Comparison of ENCODE assay signal across 14 cellular contexts in the genomic region with DNA sequence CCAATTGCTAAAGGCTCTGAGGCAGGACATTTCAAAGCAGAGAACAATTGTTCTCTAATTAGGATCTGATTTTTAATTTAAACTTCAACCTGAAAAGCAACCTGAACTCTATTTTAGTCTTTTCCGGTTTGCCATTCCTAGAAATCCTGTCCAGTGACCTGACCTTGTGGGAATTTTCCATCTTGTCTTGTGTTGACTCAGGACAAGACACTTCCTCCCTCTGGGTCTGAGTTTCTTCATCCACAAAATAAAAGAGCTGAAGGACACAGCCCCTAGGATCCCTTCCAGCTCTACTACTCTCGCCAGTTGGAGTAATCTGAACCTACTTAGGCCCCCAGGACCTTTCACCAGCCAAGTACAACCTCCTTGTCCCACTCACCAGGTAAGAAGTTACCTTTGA.
DNase-seq lines count a peak whose midpoint lies in the region; ATAC-seq and TF ChIP-seq lines count a peak whose summit lies in the region.
"Had no signal": no experiment of that assay in that cellular context is flagged by ENCODE, and none has a peak within 500 bp of the region (broad histone marks: within the 10 kb centered on the region; RNA-seq: fewer than 3 reads in every experiment).

No MANE protein-coding gene starts in this region.

- H3K9me3 Mint-ChIP-seq in CD8-positive, alpha-beta T cell = no peaks in the 10 kb centered on the region
- H3K9me3 Mint-ChIP-seq: neural crest cell had no signal

- ATAC-seq in CD8-positive, alpha-beta T cell = no peak
- no peak for ATAC-seq in HG02623 (IDR thresholded peaks at IDR 0.05; ENCODE audit: unreplicated experiment)

- intact Hi-C loops in CD8-positive, alpha-beta T cell (cut with DNase I, micrococcal nuclease) = loop anchor here in 1 of 2 experiments (5.0 kb wide), 1 partner anchor 1243 kb away; no protein-coding TSS in a partner anchor

- H3K36me3 Mint-ChIP-seq in CD8-positive, alpha-beta T cell = no peaks in the 10 kb centered on the region

- H3K27me3 ChIP-seq in BLaER1 = no peaks in the 10 kb centered on the region
- H3K27me3 ChIP-seq in CD8-positive, alpha-beta T cell (ENCODE audit: insufficient read depth, low read length) = no peaks in the 10 kb centered on the region
- H3K27me3 ChIP-seq: MG63 had no signal

- no peak for TF ChIP-seq CTCF in CD8-positive, alpha-beta T cell (IDR thresholded peaks at IDR 0.05)

- no peak for DNase-seq in CD8-positive, alpha-beta T cell
- DNase-seq in RPMI7951 (ENCODE audit: low read depth) = peak; percentile 20
- peak; percentile 46 for DNase-seq in kidney tubule cell (ENCODE audit: low spot score)
- DNase-seq in DMS53 treated with DMSO at 0.1 percent for 48 hours (lab: John Stamatoyannopoulos, UW; ENCODE audit: unreplicated experiment) = no peak
- DNase-seq in stimulated activated CD4-positive, alpha-beta T cell treated with anti-CD3 and anti-CD28 coated beads, Interleukin-2, amount 100 ng/mL, for 48 hours = no peak
- DNase-seq: activated naive CD4-positive, alpha-beta T cell treated with Interleukin-2 at 50 U/mL for 16 hours; MG63; NCI-H2081; NCI-H524 treated with DMSO at 0.1 percent for 48 hours; SK-N-SH had no signal

- peak overlapping the region; percentile 39 for H3K27ac Mint-ChIP-seq in CD8-positive, alpha-beta T cell

- peaks cover 67% of the 10 kb centered on the region for H3K4me1 ChIP-seq in BLaER1
- peaks cover 13% of the 10 kb centered on the region for H3K4me1 ChIP-seq in CD8-positive, alpha-beta T cell (ENCODE audit: insufficient read depth, low read length)

- no peak overlapping the region for H3K4me3 Mint-ChIP-seq in CD8-positive, alpha-beta T cell
- H3K4me3 Mint-ChIP-seq: neural crest cell had no signal

- no peak overlapping the region for H3K4me3 ChIP-seq in BLaER1
- H3K4me3 ChIP-seq in CD8-positive, alpha-beta T cell (ENCODE audit: low read depth, low read length) = no peak overlapping the region
- H3K4me3 ChIP-seq: MG63, thoracic aorta had no signal

- 0 out of 2 replicates have a peak overlapping the region, but pooled peaks have one; percentile 10 for H3K27ac ChIP-seq in BLaER1
- H3K27ac ChIP-seq in CD8-positive, alpha-beta T cell (ENCODE audit: low read depth, low read length) = no peak overlapping the region
- H3K27ac ChIP-seq: thoracic aorta had no signal

- H3K36me3 ChIP-seq in BLaER1 = no peaks in the 10 kb centered on the region
- no peaks in the 10 kb centered on the region for H3K36me3 ChIP-seq in CD8-positive, alpha-beta T cell (ENCODE audit: insufficient read depth, low read length)
- H3K36me3 ChIP-seq: MG63, thoracic aorta had no signal

- CTCF ChIA-PET in CD8-positive, alpha-beta T cell (lab: Charles Lee) = interaction anchor here (0.7 to 4.1 kb wide), 16 partner anchors 9 to 1375 kb away, joined by 3 to 89 read pairs (median 4); no protein-coding TSS in a partner anchor

- peak overlapping the region; percentile 44 for H3K4me2 ChIP-seq in BLaER1
- H3K4me2 ChIP-seq: SK-N-SH had no signal

- peaks cover 12% of the 10 kb centered on the region; the same call in 1 of the 2 replicates for H4K20me1 ChIP-seq in BLaER1

- no peaks in the 10 kb centered on the region for H3K9me3 ChIP-seq in BLaER1
- H3K9me3 ChIP-seq in CD8-positive, alpha-beta T cell (ENCODE audit: low read length) = no peaks in the 10 kb centered on the region
- H3K9me3 ChIP-seq: MG63, SK-N-SH, thoracic aorta had no signal

- POLR2A ChIA-PET in CD8-positive, alpha-beta T cell (lab: Charles Lee) = interaction anchor here (0.6 to 1.1 kb wide), 2 partner anchors 67 to 498 kb away, joined by 3 read pairs; partner anchors contain the start of gene POU2AF1

- H3K4me1 Mint-ChIP-seq in CD8-positive, alpha-beta T cell (ENCODE audit: low read depth) = peaks cover 12% of the 10 kb centered on the region

- no peak overlapping the region for H3K9ac ChIP-seq in BLaER1
- H3K9ac ChIP-seq: SK-N-SH had no signal

- no peaks in the 10 kb centered on the region for H3K27me3 Mint-ChIP-seq in CD8-positive, alpha-beta T cell (ENCODE audit: low read depth)

Comparison
In these comparisons a context has a peak if more than half of its experiments do, and no peak if none do; other contexts are left out.
1. DNase-seq: peak in RPMI7951 (single experiment) and kidney tubule cell (single experiment); none in CD8-positive, alpha-beta T cell (0 of 7), DMS53 treated with DMSO at 0.1 percent for 48 hours (single experiment) and stimulated activated CD4-positive, alpha-beta T cell treated with anti-CD3 and anti-CD28 coated beads, Interleukin-2, amount 100 ng/mL, for 48 hours (0 of 2).